ENCODE assay signal across 9 cellular contexts in the genomic region with DNA sequence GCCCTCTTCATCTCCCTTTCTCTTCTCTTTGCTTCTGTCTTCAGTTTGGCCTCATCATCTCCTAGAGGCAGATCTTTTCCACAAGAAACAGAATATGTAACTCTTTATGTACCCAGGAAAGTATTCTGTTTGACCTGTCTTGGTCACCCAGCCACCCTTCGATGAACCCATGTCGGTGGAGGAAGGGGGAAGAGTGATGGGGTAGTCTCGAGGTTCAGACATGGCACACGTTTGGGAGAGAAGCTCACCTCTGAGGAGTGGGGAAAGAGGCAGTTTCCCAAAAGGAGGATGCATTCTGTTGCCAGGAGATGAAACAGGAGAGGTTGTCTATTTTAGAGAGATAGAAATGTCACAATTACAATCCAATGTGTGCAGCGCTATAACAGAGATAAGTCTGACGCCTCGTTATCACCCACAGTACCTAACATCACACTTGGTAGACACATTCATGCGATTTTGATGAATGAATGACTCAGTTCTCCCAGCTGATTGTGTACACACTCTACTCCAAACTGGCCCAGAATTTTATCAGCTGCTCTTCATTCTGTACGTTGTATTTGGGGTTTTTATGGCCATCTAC. TPM values are rescaled to one million over a fixed set of nuclear protein-coding genes. Genes with fewer than 3 reads are reported as not detected.
A peak's percentile ranks its signal among the peaks of the same experiment; 100 is the strongest.
DNase-seq lines count a peak whose midpoint lies in the region; ATAC-seq and TF ChIP-seq lines count a peak whose summit lies in the region.
"Had no signal": no experiment of that assay in that cellular context is flagged by ENCODE, and none has a peak within 500 bp of the region (broad histone marks: within the 10 kb centered on the region; RNA-seq: fewer than 3 reads in every experiment).

No MANE protein-coding gene starts in this region.

- DNase-seq in epithelial cell of proximal tubule (ENCODE audit: low read depth) = no peak
- DNase-seq in osteocyte (ENCODE audit: extremely low spot score, unreplicated experiment) = no peak
- no peak for DNase-seq in NCI-H2081 (lab: John Stamatoyannopoulos, UW)

- ATAC-seq in GM18508 (IDR thresholded peaks at IDR 0.05; ENCODE audit: insufficient read depth, unreplicated experiment) (peak; percentile 2), GM21529 (IDR thresholded peaks at IDR 0.05; ENCODE audit: unreplicated experiment) (no peak), GM18870 (IDR thresholded peaks at IDR 0.05; ENCODE audit: unreplicated experiment) (no peak), GM19467 (IDR thresholded peaks at IDR 0.05; ENCODE audit: unreplicated experiment) (no peak)

- H3K4me1 Mint-ChIP-seq in osteocyte (ENCODE audit: unreplicated experiment) = peaks cover 39% of the 10 kb centered on the region

- no peaks in the 10 kb centered on the region for H3K9me3 Mint-ChIP-seq in osteocyte (ENCODE audit: unreplicated experiment)

- peak overlapping the region; percentile 84 for H3K4me3 Mint-ChIP-seq in osteocyte (ENCODE audit: unreplicated experiment)

- TF ChIP-seq CTCF in epithelial cell of proximal tubule (conservative IDR thresholded peaks at IDR 0.05; ENCODE audit: low read depth, low read length) (no peak), osteocyte (IDR thresholded peaks at IDR 0.05) (no peak)

- no peaks in the 10 kb centered on the region for H3K36me3 Mint-ChIP-seq in osteocyte (ENCODE audit: unreplicated experiment)

- peak overlapping the region; percentile 77 for H3K27ac Mint-ChIP-seq in osteocyte (ENCODE audit: unreplicated experiment)

- H3K27me3 Mint-ChIP-seq in osteocyte (ENCODE audit: unreplicated experiment) = no peaks in the 10 kb centered on the region

- peak overlapping the region; percentile 81 for H3K4me3 ChIP-seq in epithelial cell of proximal tubule (ENCODE audit: low read depth, low read length)

TF ChIP-seq in PFSK-1, 5 proteins besides CTCF, POLR2A, EP300 and RAD21:
- TF ChIP-seq SIN3A (IDR thresholded peaks at IDR 0.05; ENCODE audit: borderline replicate concordance, insufficient read depth, low read length) = peak; percentile 91; the same call in 1 of the 2 replicates
- TF ChIP-seq REST (IDR thresholded peaks at IDR 0.05; ENCODE audit: insufficient read depth in 1 of 2, low read depth in 2 of 2, low read length in 2 of 2) = no peak

RNA-seq across cellular contexts. Expression of gene CCDC50, which starts 0.7 kb away (rescaled TPM):
- polyA plus RNA-seq in PFSK-1 (2012; ENCODE audit: insufficient read length, low read depth) = 197 TPM
- total RNA-seq in epithelial cell of proximal tubule = 122 and 134 TPM in 2 replicates
- 75.5 and 86.7 TPM in 2 replicates for total RNA-seq in osteocyte

RNA-seq across cellular contexts. Expression of gene UTS2B, which starts 1.9 kb away (rescaled TPM):
- 30.5 TPM for polyA plus RNA-seq in PFSK-1 (2012; ENCODE audit: insufficient read length, low read depth)
- total RNA-seq in epithelial cell of proximal tubule = 0.07 and 0.69 TPM in 2 replicates
- 0.55 and 0.75 TPM in 2 replicates for total RNA-seq in osteocyte
- total RNA-seq: T-helper 1 cell treated with Interleukin-12 subunit alpha and Interleukin-12 subunit beta and Interleukin-4 antibody, amounts not matched to agents 30 ng/mL and 1 ng/mL, for 36 hours had no signal
